ENCODE assay signal across 1 cellular context in the genomic region with DNA sequence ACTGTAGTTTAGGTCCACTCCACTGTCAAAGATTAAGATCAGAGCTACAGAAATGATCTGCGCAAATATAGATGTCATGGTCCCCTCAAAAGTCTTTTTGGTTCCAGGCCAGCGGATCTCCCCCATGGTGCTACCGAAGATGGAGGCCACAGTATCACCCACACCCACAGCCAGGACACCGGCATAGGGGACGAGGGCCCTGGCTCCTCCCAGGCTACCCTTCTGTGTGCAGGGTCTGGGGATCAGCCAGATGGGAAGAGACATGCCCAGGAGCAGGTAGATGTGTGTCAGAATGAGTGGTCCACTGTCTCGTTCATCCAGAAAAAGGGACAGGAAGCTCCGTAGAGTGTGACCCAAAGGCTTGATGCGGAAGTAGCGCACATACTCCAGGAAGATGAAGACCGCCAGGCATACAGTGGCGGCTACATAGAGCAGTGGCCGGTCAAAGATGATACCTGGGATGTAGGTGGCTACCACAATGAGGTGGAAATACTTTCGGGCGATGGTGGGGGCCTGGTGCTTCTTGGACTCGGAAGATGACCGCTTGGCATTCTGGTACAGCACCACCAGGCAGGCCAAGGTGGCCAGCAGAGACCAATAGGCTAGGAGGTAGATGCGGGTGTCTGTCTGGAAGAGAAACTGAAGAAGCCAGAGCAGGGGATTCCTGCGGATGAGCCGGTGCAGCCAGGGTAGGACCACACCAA.
TF ChIP-seq lines count a peak whose summit lies in the region.

No MANE protein-coding gene starts in this region.

TF ChIP-seq in HCT116, 20 proteins besides CTCF, POLR2A, EP300 and RAD21:
- TF ChIP-seq YY1 (IDR thresholded peaks at IDR 0.05; ENCODE audit: extremely low read depth, insufficient replicate concordance, low read depth, low read length) (no peak), ZNF274 (IDR thresholded peaks at IDR 0.05; ENCODE audit: low read depth, low read length) (no peak), ZFX (IDR thresholded peaks at IDR 0.05) (no peak), EGR1 (IDR thresholded peaks at IDR 0.05; ENCODE audit: low read depth) (no peak), EZH2 (IDR thresholded peaks at IDR 0.05) (no peak), CEBPB (IDR thresholded peaks at IDR 0.05; ENCODE audit: low read depth) (no peak), TCF7L2 (IDR thresholded peaks at IDR 0.05; ENCODE audit: borderline replicate concordance, extremely low read depth, insufficient read depth, insufficient read length) (no peak), SIN3A (IDR thresholded peaks at IDR 0.05; ENCODE audit: low read depth) (no peak), JUND (IDR thresholded peaks at IDR 0.05) (no peak), FOSL1 (IDR thresholded peaks at IDR 0.05; ENCODE audit: low read depth) (no peak)
- TF ChIP-seq, protein P1, sequence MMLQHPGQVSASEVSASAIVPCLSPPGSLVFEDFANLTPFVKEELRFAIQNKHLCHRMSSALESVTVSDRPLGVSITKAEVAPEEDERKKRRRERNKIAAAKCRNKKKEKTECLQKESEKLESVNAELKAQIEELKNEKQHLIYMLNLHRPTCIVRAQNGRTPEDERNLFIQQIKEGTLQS (IDR thresholded peaks at IDR 0.05): no peak
- TF ChIP-seq, protein P2, sequence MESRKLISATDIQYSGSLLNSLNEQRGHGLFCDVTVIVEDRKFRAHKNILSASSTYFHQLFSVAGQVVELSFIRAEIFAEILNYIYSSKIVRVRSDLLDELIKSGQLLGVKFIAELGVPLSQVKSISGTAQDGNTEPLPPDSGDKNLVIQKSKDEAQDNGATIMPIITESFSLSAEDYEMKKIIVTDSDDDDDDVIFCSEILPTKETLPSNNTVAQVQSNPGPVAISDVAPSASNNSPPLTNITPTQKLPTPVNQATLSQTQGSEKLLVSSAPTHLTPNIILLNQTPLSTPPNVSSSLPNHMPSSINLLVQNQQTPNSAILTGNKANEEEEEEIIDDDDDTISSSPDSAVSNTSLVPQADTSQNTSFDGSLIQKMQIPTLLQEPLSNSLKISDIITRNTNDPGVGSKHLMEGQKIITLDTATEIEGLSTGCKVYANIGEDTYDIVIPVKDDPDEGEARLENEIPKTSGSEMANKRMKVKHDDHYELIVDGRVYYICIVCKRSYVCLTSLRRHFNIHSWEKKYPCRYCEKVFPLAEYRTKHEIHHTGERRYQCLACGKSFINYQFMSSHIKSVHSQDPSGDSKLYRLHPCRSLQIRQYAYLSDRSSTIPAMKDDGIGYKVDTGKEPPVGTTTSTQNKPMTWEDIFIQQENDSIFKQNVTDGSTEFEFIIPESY (IDR thresholded peaks at IDR 0.05; ENCODE audit: extremely low read depth, insufficient replicate concordance, low read length): no peak
TF ChIP-seq in HCT116: peak in this region for 0.
